16 cellular contexts compared by ENCODE assay signal in the genomic region with DNA sequence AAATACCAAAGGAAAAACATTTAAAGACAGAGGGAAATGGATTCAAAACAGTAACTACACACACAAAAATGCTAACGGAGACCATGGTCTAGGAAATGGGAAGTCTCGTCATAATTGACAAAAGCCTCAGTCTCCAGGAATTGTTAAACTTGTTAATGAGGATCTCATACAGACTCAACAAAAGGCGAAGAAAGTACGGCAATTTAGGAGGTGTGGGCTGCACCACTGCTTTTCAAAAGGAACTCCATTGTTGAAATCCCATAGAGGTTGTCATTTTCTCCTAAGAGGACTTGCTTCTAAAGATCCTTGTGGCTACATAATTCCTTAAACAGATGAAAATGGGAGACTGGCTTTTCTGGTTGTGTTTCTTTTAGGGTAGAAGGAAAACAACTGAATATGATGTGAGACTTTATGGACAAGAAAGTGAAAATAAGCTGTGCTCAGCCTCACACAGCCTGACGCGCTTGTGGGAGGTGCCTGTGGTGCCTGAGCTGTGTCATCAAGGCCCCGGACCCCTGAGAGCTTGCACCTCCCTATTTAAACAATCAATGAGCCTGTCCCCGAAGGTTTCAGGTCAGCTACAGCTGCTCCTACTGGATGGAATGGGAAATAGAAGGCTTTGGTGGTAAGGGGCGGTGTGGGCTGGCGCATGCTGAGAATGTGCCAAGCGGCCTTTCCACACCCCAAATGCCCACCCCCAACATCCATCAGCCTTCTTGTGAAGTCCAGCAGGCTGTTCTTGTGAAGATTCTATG. TPM values are rescaled to one million over a fixed set of nuclear protein-coding genes. Genes with fewer than 3 reads are reported as not detected.
DNase-seq lines count a peak whose midpoint lies in the region; ATAC-seq and TF ChIP-seq lines count a peak whose summit lies in the region.
"Had no signal": no experiment of that assay in that cellular context is flagged by ENCODE, and none has a peak within 500 bp of the region (broad histone marks: within the 10 kb centered on the region; RNA-seq: fewer than 3 reads in every experiment).

No MANE protein-coding gene starts in this region.

- no peak for DNase-seq in activated naive CD8-positive, alpha-beta T cell treated with anti-CD3 and anti-CD28 coated beads for 36 hours
- DNase-seq in activated naive CD8-positive, alpha-beta T cell treated with anti-CD3 and anti-CD28 coated beads, Interleukin-2, amount 50 U/mL, for 24 hours = no peak
- DNase-seq in HT1080 (ENCODE audit: low read depth) (peak; percentile 17), endothelial cell (ENCODE audit: low spot score) (no peak), ovary (no peak), NCI-H2196 treated with DMSO at 0.1 percent for 48 hours (lab: John Stamatoyannopoulos, UW; ENCODE audit: unreplicated experiment) (no peak)
- DNase-seq: activated naive CD4-positive, alpha-beta T cell; DMS79; esophagus squamous epithelium; stimulated activated CD4-positive, alpha-beta T cell treated with anti-CD3 and anti-CD28 coated beads, Interleukin-15, amount 100 ng/mL, for 24 hours had no signal

- ATAC-seq in activated naive CD8-positive, alpha-beta T cell treated with anti-CD3 and anti-CD28 coated beads, Interleukin-2, amount 50 U/mL, for 24 hours = no peak
- ATAC-seq in HG03565 (IDR thresholded peaks at IDR 0.05; ENCODE audit: unreplicated experiment) = no peak
- no peak for ATAC-seq in HG03460 (IDR thresholded peaks at IDR 0.05; ENCODE audit: unreplicated experiment)

- H3K9me3 Mint-ChIP-seq in activated naive CD8-positive, alpha-beta T cell treated with anti-CD3 and anti-CD28 coated beads for 36 hours = no peaks in the 10 kb centered on the region
- no peaks in the 10 kb centered on the region for H3K9me3 Mint-ChIP-seq in activated naive CD8-positive, alpha-beta T cell treated with anti-CD3 and anti-CD28 coated beads, Interleukin-2, amount 50 U/mL, for 24 hours
- H3K9me3 Mint-ChIP-seq in endothelial cell (ENCODE audit: unreplicated experiment) = no peaks in the 10 kb centered on the region
- H3K9me3 Mint-ChIP-seq: central memory CD8-positive, alpha-beta T cell had no signal

- TF ChIP-seq CTCF in endothelial cell (IDR thresholded peaks at IDR 0.05; ENCODE audit: unreplicated experiment) (no peak), ovary (IDR thresholded peaks at IDR 0.05) (no peak)

- H3K36me3 Mint-ChIP-seq in activated naive CD8-positive, alpha-beta T cell treated with anti-CD3 and anti-CD28 coated beads for 36 hours = peaks cover 13% of the 10 kb centered on the region
- peaks cover 28% of the 10 kb centered on the region for H3K36me3 Mint-ChIP-seq in activated naive CD8-positive, alpha-beta T cell treated with anti-CD3 and anti-CD28 coated beads, Interleukin-2, amount 50 U/mL, for 24 hours (ENCODE audit: low read depth)
- peaks cover 24% of the 10 kb centered on the region for H3K36me3 Mint-ChIP-seq in endothelial cell (ENCODE audit: low read depth, unreplicated experiment)

- H3K27me3 Mint-ChIP-seq in activated naive CD8-positive, alpha-beta T cell treated with anti-CD3 and anti-CD28 coated beads for 36 hours = no peaks in the 10 kb centered on the region
- H3K27me3 Mint-ChIP-seq in activated naive CD8-positive, alpha-beta T cell treated with anti-CD3 and anti-CD28 coated beads, Interleukin-2, amount 50 U/mL, for 24 hours = no peaks in the 10 kb centered on the region
- peaks cover 6% of the 10 kb centered on the region for H3K27me3 Mint-ChIP-seq in endothelial cell (ENCODE audit: unreplicated experiment)
- H3K27me3 Mint-ChIP-seq: central memory CD8-positive, alpha-beta T cell had no signal

- H3K9me3 ChIP-seq in ovary = no peaks in the 10 kb centered on the region
- H3K9me3 ChIP-seq: esophagus squamous epithelium, vagina had no signal

- no peak overlapping the region for H3K4me3 ChIP-seq in ovary
- H3K4me3 ChIP-seq: esophagus squamous epithelium, lung, vagina had no signal

- TF ChIP-seq EP300 in ovary (IDR thresholded peaks at IDR 0.05) = no peak

- intact Hi-C loops in ovary (cut with DNase I) = no loop called here

- WGBS in ovary, 3 donors = 90 to 94% (median 94%) methylated on average over 11 of the region's 11 CpGs

- no peak for TF ChIP-seq POLR2A in ovary (IDR thresholded peaks at IDR 0.05)

- H3K27me3 ChIP-seq in ovary = no peaks in the 10 kb centered on the region
- H3K27me3 ChIP-seq: esophagus squamous epithelium, vagina had no signal

- H3K27ac ChIP-seq in ovary = no peak overlapping the region
- H3K27ac ChIP-seq: esophagus squamous epithelium, vagina had no signal

- H3K4me3 Mint-ChIP-seq in activated naive CD8-positive, alpha-beta T cell treated with anti-CD3 and anti-CD28 coated beads for 36 hours = no peak overlapping the region
- H3K4me3 Mint-ChIP-seq in activated naive CD8-positive, alpha-beta T cell treated with anti-CD3 and anti-CD28 coated beads, Interleukin-2, amount 50 U/mL, for 24 hours = no peak overlapping the region
- no peak overlapping the region for H3K4me3 Mint-ChIP-seq in endothelial cell (ENCODE audit: unreplicated experiment)
- H3K4me3 Mint-ChIP-seq: central memory CD8-positive, alpha-beta T cell had no signal

- no peaks in the 10 kb centered on the region for H3K36me3 ChIP-seq in ovary

- no peaks in the 10 kb centered on the region for H3K4me1 ChIP-seq in ovary (ENCODE audit: insufficient read depth)

- H3K4me1 Mint-ChIP-seq in activated naive CD8-positive, alpha-beta T cell treated with anti-CD3 and anti-CD28 coated beads for 36 hours = peaks cover 15% of the 10 kb centered on the region
- H3K4me1 Mint-ChIP-seq in activated naive CD8-positive, alpha-beta T cell treated with anti-CD3 and anti-CD28 coated beads, Interleukin-2, amount 50 U/mL, for 24 hours = peaks cover 13% of the 10 kb centered on the region
- peaks cover 36% of the 10 kb centered on the region for H3K4me1 Mint-ChIP-seq in endothelial cell (ENCODE audit: unreplicated experiment)

- H3K27ac Mint-ChIP-seq in activated naive CD8-positive, alpha-beta T cell treated with anti-CD3 and anti-CD28 coated beads for 36 hours = peak overlapping the region; percentile 72
- H3K27ac Mint-ChIP-seq in activated naive CD8-positive, alpha-beta T cell treated with anti-CD3 and anti-CD28 coated beads, Interleukin-2, amount 50 U/mL, for 24 hours = no peak overlapping the region
- H3K27ac Mint-ChIP-seq in endothelial cell (ENCODE audit: unreplicated experiment) = peak overlapping the region; percentile 91

RNA-seq across cellular contexts. Expression of a gene that starts 2.5 kb away (rescaled TPM):
- total RNA-seq in activated naive CD8-positive, alpha-beta T cell treated with anti-CD3 and anti-CD28 coated beads for 36 hours = not detected
- not detected in 2 replicates for total RNA-seq in HT1080 (2014; rRNA removed; shearing (Covaris generic))
- not detected in 2 replicates for polyA plus RNA-seq in HT1080 (2015; cell fraction: cytosol; rRNA removed)
- polyA plus RNA-seq in HT1080 (2015; cell fraction: nucleus; rRNA removed) = not detected in 2 replicates
- 0.23 TPM for total RNA-seq in endothelial cell (ENCODE audit: unreplicated experiment)
- not detected for total RNA-seq in ovary
- polyA plus RNA-seq in ovary = not detected
- total RNA-seq: lung, omental fat pad, vagina had no signal
- polyA plus RNA-seq: lung had no signal

RNA-seq across cellular contexts. Expression of a gene that starts 53.0 kb away (rescaled TPM):
- 10 to 100 TPM; 48.5 to 54.9 TPM for total RNA-seq in activated naive CD8-positive, alpha-beta T cell treated with anti-CD3 and anti-CD28 coated beads for 36 hours
- 20.2 and 24.5 TPM in 2 replicates for total RNA-seq in HT1080 (2014; rRNA removed; shearing (Covaris generic))
- polyA plus RNA-seq in HT1080 (2015; cell fraction: cytosol; rRNA removed) = 31.6 and 37.0 TPM in 2 replicates
- polyA plus RNA-seq in HT1080 (2015; cell fraction: nucleus; rRNA removed) = 49.1 and 57.1 TPM in 2 replicates
- total RNA-seq in endothelial cell (ENCODE audit: unreplicated experiment) (25.9 TPM), ovary (10 to 100 TPM in 5 of 7 donors, 1 to 10 TPM in 2; 6.7 to 18.5 (median 14.6) TPM)
- polyA plus RNA-seq in ovary = 10 to 100 TPM in 1 of 2 donors, 1 to 10 TPM in 1; 9.6 to 16.0 TPM
